Comparison of ENCODE assay signal across 8 cellular contexts in the genomic region with DNA sequence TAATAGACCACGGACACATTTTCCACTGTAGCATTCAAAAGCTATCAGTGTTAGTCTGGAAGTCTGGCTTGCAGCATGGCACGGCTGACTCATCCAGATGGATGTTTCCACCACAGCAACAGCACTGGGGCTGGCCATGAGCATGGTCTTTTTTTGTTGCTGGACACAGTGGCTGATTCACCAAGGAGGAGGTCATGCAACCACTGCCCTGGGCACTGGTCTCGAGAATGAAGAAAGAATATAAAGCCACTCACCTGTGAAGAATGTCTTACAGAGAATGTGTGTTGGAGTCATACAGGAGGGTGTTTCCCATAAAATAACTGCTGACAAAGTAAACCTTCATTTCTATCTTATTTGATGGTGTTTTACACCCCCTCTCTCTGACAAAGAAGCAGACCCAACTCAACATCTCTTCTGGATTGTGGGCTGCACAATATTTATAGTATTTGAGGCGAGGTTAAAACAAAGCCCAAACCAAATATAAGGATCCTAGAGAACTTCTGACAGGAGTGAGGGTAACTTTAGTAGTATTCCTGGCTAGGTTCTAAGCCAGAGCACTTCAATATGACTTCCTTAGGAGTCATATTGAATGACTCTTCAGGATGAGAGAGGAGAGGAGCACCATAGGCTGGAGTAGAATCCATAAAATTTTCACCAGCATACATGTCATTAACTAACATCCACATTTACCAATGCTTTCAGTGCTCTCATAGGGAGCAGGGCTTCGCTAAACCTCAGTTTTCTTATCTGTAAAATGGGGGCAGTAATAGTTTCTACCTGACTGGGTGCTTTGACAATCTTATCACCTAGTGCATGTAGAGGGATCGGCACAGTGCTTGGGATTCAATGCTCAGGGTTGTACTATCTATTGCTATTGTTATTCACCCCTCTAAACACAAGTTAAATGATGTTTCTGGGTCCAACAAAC.
DNase-seq lines count a peak whose midpoint lies in the region; TF ChIP-seq lines count a peak whose summit lies in the region.

No MANE protein-coding gene starts in this region.

- H3K27me3 ChIP-seq in kidney epithelial cell (ENCODE audit: control insufficient read depth, insufficient read depth, low read length), result no peaks in the 10 kb centered on the region
- H3K27me3 ChIP-seq in subcutaneous abdominal adipose tissue (ENCODE audit: control insufficient read depth in 5 of 5, insufficient read depth in 4 of 5, low read length in 5 of 5), result no peaks in the 10 kb centered on the region

- H3K36me3 ChIP-seq in kidney epithelial cell (ENCODE audit: control insufficient read depth, insufficient read depth, low read length) (no peaks in the 10 kb centered on the region), subcutaneous abdominal adipose tissue (ENCODE audit: control insufficient read depth in 5 of 5, insufficient read depth in 5 of 5, low read length in 5 of 5) (no peaks in the 10 kb centered on the region)

- H3K4me3 ChIP-seq in kidney epithelial cell (ENCODE audit: low read depth, low read length) (no peak overlapping the region), subcutaneous abdominal adipose tissue (ENCODE audit: low read depth in 1 of 5, low read length in 5 of 5) (no peak overlapping the region)

- H3K9ac ChIP-seq in subcutaneous abdominal adipose tissue (ENCODE audit: low read length in 5 of 5), result no peak overlapping the region

- H3K4me1 ChIP-seq in subcutaneous abdominal adipose tissue (ENCODE audit: control insufficient read depth in 5 of 5, insufficient read depth in 5 of 5, low read length in 5 of 5), result peaks cover 2 to 21% (median 11%) of the 10 kb centered on the region in 5 donors

- TF ChIP-seq CTCF in kidney epithelial cell (IDR thresholded peaks at IDR 0.05; ENCODE audit: insufficient read depth, low read length, poor library complexity, severe bottlenecking), result no peak

- H3K27ac ChIP-seq in caudate nucleus (ENCODE audit: low read depth, low read length) (peak overlapping the region; percentile 79), subcutaneous abdominal adipose tissue (ENCODE audit: low read depth, low read length) (peak overlapping the region; percentile 73)

- DNase-seq in HS-27A (ENCODE audit: low read depth), result peak; percentile 95
- peak in 54 of 61 donors; percentile 4 to 78 (median 38) for DNase-seq in caudate nucleus (lab: John Stamatoyannopoulos, UW)
- peak; percentile 99 for DNase-seq in kidney epithelial cell (ENCODE audit: low read depth)
- no peak for DNase-seq in T-helper 9 cell
- no peak for DNase-seq in NOMO-1 (lab: John Stamatoyannopoulos, UW; ENCODE audit: unreplicated experiment in 2 of 2)
- no peak for DNase-seq in NCI-H2227 (lab: John Stamatoyannopoulos, UW; ENCODE audit: unreplicated experiment)
- DNase-seq in CD1c-positive myeloid dendritic cell (ENCODE audit: extremely low spot score), result no peak

- no peaks in the 10 kb centered on the region for H3K9me3 ChIP-seq in subcutaneous abdominal adipose tissue (ENCODE audit: control insufficient read depth in 5 of 5, low read length in 5 of 5)

Comparison
In these comparisons a context has a peak if more than half of its experiments do, and no peak if none do; other contexts are left out.
1. DNase-seq: peak in HS-27A (single experiment), caudate nucleus (54 of 61) and kidney epithelial cell (single experiment); none in T-helper 9 cell (single experiment), NOMO-1 (0 of 2), NCI-H2227 (single experiment) and CD1c-positive myeloid dendritic cell (single experiment).